ENCODE assay signal across 8 cellular contexts in the genomic region with DNA sequence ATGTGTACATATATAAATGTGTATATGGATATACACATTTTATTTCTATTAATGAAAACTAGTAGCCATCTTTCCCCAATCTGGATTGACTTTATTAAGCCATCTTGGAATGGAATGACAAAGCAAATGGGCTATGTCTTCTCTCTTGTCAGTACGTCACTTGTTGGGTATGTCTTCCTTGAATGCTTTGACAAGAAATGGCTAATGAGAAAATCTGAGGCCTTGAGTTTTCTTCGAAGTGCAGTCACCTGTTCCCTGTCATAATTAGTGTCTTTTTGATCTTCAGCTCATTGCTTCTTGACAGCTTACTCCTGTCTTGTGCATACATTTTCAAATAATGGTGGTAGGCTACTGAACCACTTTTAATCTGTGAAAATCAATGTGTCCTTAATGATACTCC.
"Had no signal": no experiment of that assay in that cellular context is flagged by ENCODE, and none has a peak within 500 bp of the region (broad histone marks: within the 10 kb centered on the region; RNA-seq: fewer than 3 reads in every experiment).

No MANE protein-coding gene starts in this region.

- H3K9me3 ChIP-seq: HAP-1 had no signal

- DNase-seq: GM23248, GOT3, H7, H9, HCEC 1CT, HFFc6 had no signal

- H3K9ac ChIP-seq: GM23248 had no signal

- H3K36me3 ChIP-seq: HAP-1 had no signal

- H3K4me1 ChIP-seq: HAP-1 had no signal

- H3K4me3 Mint-ChIP-seq: GM23338, H9, HFFc6 had no signal

- H2AFZ ChIP-seq: GM23338 had no signal

- H3K9me3 Mint-ChIP-seq: GM23338, H9, HFFc6 had no signal

- H3K4me1 Mint-ChIP-seq: GM23338, H9 had no signal

- H3K27ac ChIP-seq: GM23248 had no signal

- H3K27ac Mint-ChIP-seq: GM23338, H9, HFFc6 had no signal

- H3K4me2 ChIP-seq: GM23338 had no signal

- H3K4me3 ChIP-seq: GM23248, GM23338, HAP-1 had no signal
